In genomic region chr20:11429889-11430580, GRCh38 we compare ENCODE assay signal across 17 cellular contexts.
"Had no signal": no experiment of that assay in that cellular context is flagged by ENCODE, and none has a peak within 500 bp of the region (broad histone marks: within the 10 kb centered on the region; RNA-seq: fewer than 3 reads in every experiment).

No MANE protein-coding gene starts in this region.

- DNase-seq: activated CD4-positive, alpha-beta T cell treated with anti-CD3 and anti-CD28 coated beads, Interleukin-2, amount 10 ng/mL, durations not matched to agents 7 days and 5 days; activated CD8-positive, alpha-beta memory T cell treated with anti-CD3 and anti-CD28 coated beads, Interleukin-2, amount 50 U/mL, for 4 hours; activated gamma-delta T cell; activated T-cell treated with anti-CD3 and anti-CD28 coated beads, Interleukin-2, amount 50 U/mL, for 72 hours; effector CD4-positive, alpha-beta T cell; gastrocnemius medialis; heart right ventricle; mesenchymal stem cell; psoas muscle; right cardiac atrium; small intestine; stimulated activated CD4-positive, alpha-beta T cell treated with anti-CD3 and anti-CD28 coated beads, Interleukin-4, amount 100 ng/mL, for 1 hour; stimulated activated naive CD8-positive, alpha-beta T cell treated with anti-CD3 and anti-CD28 coated beads, Interleukin-15, amount 100 ng/mL, for 72 hours; upper lobe of left lung had no signal

- H3K27ac Mint-ChIP-seq: activated CD4-positive, alpha-beta T cell treated with anti-CD3 and anti-CD28 coated beads, Interleukin-2, amount 10 ng/mL, durations not matched to agents 7 days and 5 days; activated naive CD8-positive, alpha-beta T cell; activated T-cell treated with anti-CD3 and anti-CD28 coated beads, Interleukin-2, amount 50 U/mL, for 72 hours; stimulated activated naive CD8-positive, alpha-beta T cell treated with anti-CD3 and anti-CD28 coated beads, Interleukin-15, amount 100 ng/mL, for 72 hours; T-helper 1 cell treated with Interleukin-12 subunit alpha and Interleukin-12 subunit beta and Interleukin-4 antibody, amounts not matched to agents 30 μg/mL and 1 μg/mL, for 36 hours had no signal

- H3K4me1 Mint-ChIP-seq: activated CD4-positive, alpha-beta T cell treated with anti-CD3 and anti-CD28 coated beads, Interleukin-2, amount 10 ng/mL, durations not matched to agents 7 days and 5 days; stimulated activated naive CD8-positive, alpha-beta T cell treated with anti-CD3 and anti-CD28 coated beads, Interleukin-15, amount 100 ng/mL, for 72 hours had no signal

- H3K27me3 Mint-ChIP-seq: activated CD4-positive, alpha-beta T cell treated with anti-CD3 and anti-CD28 coated beads, Interleukin-2, amount 10 ng/mL, durations not matched to agents 7 days and 5 days; activated naive CD8-positive, alpha-beta T cell; stimulated activated naive CD8-positive, alpha-beta T cell treated with anti-CD3 and anti-CD28 coated beads, Interleukin-15, amount 100 ng/mL, for 72 hours had no signal

- ATAC-seq: activated CD4-positive, CD25-positive, alpha-beta regulatory T cell treated with anti-CD3 and anti-CD28 coated beads, Interleukin-2, amount 50 U/mL, for 24 hours; activated T-cell treated with anti-CD3 and anti-CD28 coated beads, Interleukin-2, amount 50 U/mL, for 72 hours; gastrocnemius medialis; heart right ventricle; psoas muscle; right cardiac atrium; stimulated activated naive CD8-positive, alpha-beta T cell treated with anti-CD3 and anti-CD28 coated beads, Interleukin-15, amount 100 ng/mL, for 72 hours had no signal

- H3K4me3 Mint-ChIP-seq: activated CD4-positive, alpha-beta T cell treated with anti-CD3 and anti-CD28 coated beads, Interleukin-2, amount 10 ng/mL, durations not matched to agents 7 days and 5 days; activated naive CD8-positive, alpha-beta T cell; activated T-cell treated with anti-CD3 and anti-CD28 coated beads, Interleukin-2, amount 50 U/mL, for 72 hours; stimulated activated naive CD8-positive, alpha-beta T cell treated with anti-CD3 and anti-CD28 coated beads, Interleukin-15, amount 100 ng/mL, for 72 hours; T-helper 1 cell treated with Interleukin-12 subunit alpha and Interleukin-12 subunit beta and Interleukin-4 antibody, amounts not matched to agents 30 μg/mL and 1 μg/mL, for 36 hours had no signal

- H3K36me3 Mint-ChIP-seq: activated naive CD8-positive, alpha-beta T cell had no signal
